ENCODE assay signal across 17 cellular contexts in genomic region chr7:132337450-132338080, GRCh38.
"Had no signal": no experiment of that assay in that cellular context is flagged by ENCODE, and none has a peak within 500 bp of the region (broad histone marks: within the 10 kb centered on the region; RNA-seq: fewer than 3 reads in every experiment).

No MANE protein-coding gene starts in this region.

- H3K27me3 ChIP-seq: hepatocyte, pancreas, testis had no signal

- H3K4me1 ChIP-seq: pancreas, prostate gland, testis had no signal

- H3K4me3 ChIP-seq: hepatocyte, pancreas, prostate gland, testis, tibial nerve had no signal

- H3K27ac ChIP-seq: hepatocyte, pancreas, prostate gland, testis, tibial nerve had no signal

- H3K36me3 ChIP-seq: pancreas, prostate gland, tibial nerve had no signal

- H3K9me3 ChIP-seq: pancreas, prostate gland, testis, tibial nerve had no signal

- DNase-seq: cerebellar nuclear complex; dermis blood vessel endothelial cell; endodermal cell; foreskin melanocyte; head of caudate nucleus; kidney; naive B cell; occipital lobe; pancreas; stimulated activated CD4-positive, alpha-beta T cell treated with anti-CD3 and anti-CD28 coated beads, Interleukin-2, amount 100 ng/mL, for 24 hours; stimulated activated CD4-positive, alpha-beta T cell treated with anti-CD3 and anti-CD28 coated beads, Interleukin-4, amount 100 ng/mL, for 4 hours; stimulated activated naive B cell treated with anti-CD40 and anti-IgM and Interleukin-4, amounts not matched to agents 10 μg/mL and 1 μg/mL and 100 μg/mL, for 72 hours; stimulated activated naive CD8-positive, alpha-beta T cell treated with anti-CD3 and anti-CD28 coated beads, Interleukin-15, amount 100 ng/mL, for 72 hours; testis had no signal
